7 cellular contexts compared by ENCODE assay signal in genomic region chr19:45798995-45799517, GRCh38. TPM values are rescaled to one million over a fixed set of nuclear protein-coding genes. Genes with fewer than 3 reads are reported as not detected.
DNase-seq lines count a peak whose midpoint lies in the region; ATAC-seq, FAIRE-seq and TF ChIP-seq lines count a peak whose summit lies in the region.

No MANE protein-coding gene starts in this region.

- H3K36me3 ChIP-seq in keratinocyte (ENCODE audit: control insufficient read depth in 2 of 2, extremely low read depth in 1 of 2, insufficient read depth in 2 of 2, low read length in 2 of 2), result no peaks in the 10 kb centered on the region

- peaks cover 21% of the 10 kb centered on the region for H3K4me1 Mint-ChIP-seq in brain

- H3K27ac Mint-ChIP-seq in brain, result peak overlapping the region; percentile 19 to 99 (median 92)

- peak overlapping the region; percentile 41 for H3K4me2 ChIP-seq in keratinocyte (ENCODE audit: control insufficient read depth, extremely low read depth, insufficient read depth, low read depth, low read length)

- peak; percentile 73 for FAIRE-seq in keratinocyte (lab: Jason Lieb, UNC)

- no peak for ATAC-seq in GM21825 (IDR thresholded peaks at IDR 0.05; ENCODE audit: unreplicated experiment)

- no peaks in the 10 kb centered on the region for H3K79me2 ChIP-seq in keratinocyte (ENCODE audit: control insufficient read depth, insufficient read depth, low read length)

- peak overlapping the region in 4 of 5 experiments; percentile 29 to 71 (median 49) for H3K4me3 Mint-ChIP-seq in brain

- peaks cover 0 to 3% (median 0%) of the 10 kb centered on the region in 5 experiments for H3K9me3 Mint-ChIP-seq in brain

- no peaks in the 10 kb centered on the region for H3K27me3 ChIP-seq in keratinocyte (ENCODE audit: control insufficient read depth, extremely low read depth, insufficient read depth, low read length)

- H3K4me1 ChIP-seq in keratinocyte (ENCODE audit: control insufficient read depth, extremely low read depth, insufficient read depth, low read length), result peaks cover 8% of the 10 kb centered on the region

- H3K27ac ChIP-seq in keratinocyte (ENCODE audit: control insufficient read depth, insufficient read depth, low read length), result no peak overlapping the region

- no peaks in the 10 kb centered on the region for H3K36me3 Mint-ChIP-seq in brain

- H2AFZ ChIP-seq in keratinocyte (ENCODE audit: control insufficient read depth, low read length), result no peak overlapping the region

- H3K9me1 ChIP-seq in keratinocyte (ENCODE audit: control insufficient read depth, extremely low read depth, insufficient read depth, low read length), result no peaks in the 10 kb centered on the region

- no peaks in the 10 kb centered on the region for H3K27me3 Mint-ChIP-seq in brain

- DNase-seq in GM12865 (ENCODE audit: low read depth) (peak; percentile 64), NCI-H1048 (lab: John Stamatoyannopoulos, UW) (peak; percentile 29), T-helper 9 cell (peak; percentile 57), keratinocyte (ENCODE audit: low read depth, low spot score) (no peak)
- DNase-seq in stimulated activated CD4-positive, alpha-beta T cell treated with anti-CD3 and anti-CD28 coated beads, Interleukin-1b, Interleukin-23, amount 100 ng/mL, for 48 hours, result peak; percentile 43

- H3K9me3 ChIP-seq in keratinocyte (ENCODE audit: control insufficient read depth, low read depth, low read length), result no peaks in the 10 kb centered on the region

- no peak overlapping the region for H3K9ac ChIP-seq in keratinocyte (ENCODE audit: control insufficient read depth, extremely low read depth, insufficient read depth, low read length)

- H4K20me1 ChIP-seq in keratinocyte (ENCODE audit: control insufficient read depth, extremely low read depth, insufficient read depth, low read length), result no peaks in the 10 kb centered on the region

- dilution Hi-C loops in keratinocyte (cut with MboI; ENCODE audit: extremely low pct_ligation_motif_present, low sequenced_read_pairs), result no loop called here

- peak; percentile 82 for TF ChIP-seq CTCF in GM12865 (IDR thresholded peaks at IDR 0.05; ENCODE audit: insufficient read depth, low read depth, low read length, missing control alignments)
- TF ChIP-seq CTCF in brain (conservative IDR thresholded peaks at IDR 0.05), result peak; percentile 68 to 87
- TF ChIP-seq CTCF in keratinocyte (optimal IDR thresholded peaks at IDR 0.05 in 1 of 3, IDR thresholded peaks at IDR 0.05 in 1 of 3, conservative IDR thresholded peaks at IDR 0.05 in 1 of 3; ENCODE audit: extremely low read depth in 1 of 3, insufficient read depth in 2 of 3, low read length in 3 of 3), result peak; percentile 78 to 89 (median 85)

- H3K4me3 ChIP-seq in GM12865 (ENCODE audit: low read depth, low read length) (no peak overlapping the region), keratinocyte (ENCODE audit: control insufficient read depth in 2 of 3, extremely low read depth in 1 of 3, insufficient read depth in 2 of 3, low read depth in 1 of 3, low read length in 3 of 3) (no peak overlapping the region)

RNA-seq across cellular contexts. Expression of gene DMWD, which starts 6.4 kb away (rescaled TPM):
- polyA plus RNA-seq in brain (ENCODE audit: insufficient read depth, low read depth, low replicate concordance) (36.3 TPM), keratinocyte (10.1 to 16.5 TPM (median 12.5 TPM) in 3 replicates)
- polyA plus RNA-seq in keratinocyte (2011; ENCODE audit: low read depth), result 1.7 TPM
- polyA plus RNA-seq in keratinocyte (2011; cell fraction: cytosol; rRNA removed), result 8.1 and 11.8 TPM in 2 replicates
- 35.8 and 51.3 TPM in 2 replicates for polyA plus RNA-seq in keratinocyte (2011; cell fraction: nucleus; rRNA removed)
- polyA plus RNA-seq in keratinocyte (2012; ENCODE audit: low replicate concordance), result 12.3 and 20.4 TPM in 2 replicates
- polyA minus RNA-seq in keratinocyte, result 16.9 to 29.0 TPM (median 27.1 TPM) in 3 replicates
- polyA minus RNA-seq in keratinocyte (2011; cell fraction: cytosol; rRNA and poly(A)+ RNA removed), result 24.7 TPM
- polyA minus RNA-seq in keratinocyte (2011; cell fraction: nucleus; rRNA and poly(A)+ RNA removed), result 28.9 and 30.2 TPM in 2 replicates

RNA-seq across cellular contexts. Expression of gene RSPH6A, which starts 16.1 kb away (rescaled TPM):
- polyA plus RNA-seq in brain (ENCODE audit: insufficient read depth, low read depth, low replicate concordance), result not detected
- polyA plus RNA-seq in keratinocyte, result not detected in 3 replicates
- not detected for polyA plus RNA-seq in keratinocyte (2011; ENCODE audit: low read depth)
- polyA plus RNA-seq in keratinocyte (2011; cell fraction: cytosol; rRNA removed), result not detected in 2 replicates
- polyA plus RNA-seq in keratinocyte (2011; cell fraction: nucleus; rRNA removed), result 0.05 and 0.17 TPM in 2 replicates
- polyA plus RNA-seq in keratinocyte (2012; ENCODE audit: low replicate concordance), result 0.08 TPM in 1 of 2 replicates, not detected in the other
- polyA minus RNA-seq in keratinocyte, result 0.16 TPM in 1 of 3 replicates, not detected in the others
- polyA minus RNA-seq in keratinocyte (2011; cell fraction: cytosol; rRNA and poly(A)+ RNA removed), result not detected
- 0.32 TPM in 1 of 2 replicates, not detected in the other for polyA minus RNA-seq in keratinocyte (2011; cell fraction: nucleus; rRNA and poly(A)+ RNA removed)

RNA-seq across cellular contexts. Expression of gene DMPK, which starts 16.8 kb away (rescaled TPM):
- polyA plus RNA-seq in brain (ENCODE audit: insufficient read depth, low read depth, low replicate concordance), result 30.7 TPM
- polyA plus RNA-seq in keratinocyte, result 7.0 to 12.8 TPM (median 8.1 TPM) in 3 replicates
- polyA plus RNA-seq in keratinocyte (2011; ENCODE audit: low read depth), result 15.4 TPM
- 2.8 and 7.2 TPM in 2 replicates for polyA plus RNA-seq in keratinocyte (2011; cell fraction: cytosol; rRNA removed)
- polyA plus RNA-seq in keratinocyte (2011; cell fraction: nucleus; rRNA removed), result 76.2 and 104 TPM in 2 replicates
- 13.2 and 17.9 TPM in 2 replicates for polyA plus RNA-seq in keratinocyte (2012; ENCODE audit: low replicate concordance)
- 7.1 to 11.4 TPM (median 9.1 TPM) in 3 replicates for polyA minus RNA-seq in keratinocyte
- 3.3 TPM for polyA minus RNA-seq in keratinocyte (2011; cell fraction: cytosol; rRNA and poly(A)+ RNA removed)
- polyA minus RNA-seq in keratinocyte (2011; cell fraction: nucleus; rRNA and poly(A)+ RNA removed), result 12.0 and 16.4 TPM in 2 replicates

RNA-seq across cellular contexts. Expression of gene SIX5, which starts 30.0 kb away (rescaled TPM):
- polyA plus RNA-seq in brain (ENCODE audit: insufficient read depth, low read depth, low replicate concordance), result 4.5 TPM
- polyA plus RNA-seq in keratinocyte, result 1.3 to 2.2 TPM (median 2.0 TPM) in 3 replicates
- 0.45 TPM for polyA plus RNA-seq in keratinocyte (2011; ENCODE audit: low read depth)
- 1.5 and 3.0 TPM in 2 replicates for polyA plus RNA-seq in keratinocyte (2011; cell fraction: cytosol; rRNA removed)
- 4.5 and 5.8 TPM in 2 replicates for polyA plus RNA-seq in keratinocyte (2011; cell fraction: nucleus; rRNA removed)
- polyA plus RNA-seq in keratinocyte (2012; ENCODE audit: low replicate concordance), result 1.8 and 2.2 TPM in 2 replicates
- 1.1 to 5.1 TPM (median 2.8 TPM) in 3 replicates for polyA minus RNA-seq in keratinocyte
- 6.1 TPM for polyA minus RNA-seq in keratinocyte (2011; cell fraction: cytosol; rRNA and poly(A)+ RNA removed)
- polyA minus RNA-seq in keratinocyte (2011; cell fraction: nucleus; rRNA and poly(A)+ RNA removed), result 1.9 and 3.8 TPM in 2 replicates
